11 cellular contexts compared by ENCODE assay signal in the genomic region with DNA sequence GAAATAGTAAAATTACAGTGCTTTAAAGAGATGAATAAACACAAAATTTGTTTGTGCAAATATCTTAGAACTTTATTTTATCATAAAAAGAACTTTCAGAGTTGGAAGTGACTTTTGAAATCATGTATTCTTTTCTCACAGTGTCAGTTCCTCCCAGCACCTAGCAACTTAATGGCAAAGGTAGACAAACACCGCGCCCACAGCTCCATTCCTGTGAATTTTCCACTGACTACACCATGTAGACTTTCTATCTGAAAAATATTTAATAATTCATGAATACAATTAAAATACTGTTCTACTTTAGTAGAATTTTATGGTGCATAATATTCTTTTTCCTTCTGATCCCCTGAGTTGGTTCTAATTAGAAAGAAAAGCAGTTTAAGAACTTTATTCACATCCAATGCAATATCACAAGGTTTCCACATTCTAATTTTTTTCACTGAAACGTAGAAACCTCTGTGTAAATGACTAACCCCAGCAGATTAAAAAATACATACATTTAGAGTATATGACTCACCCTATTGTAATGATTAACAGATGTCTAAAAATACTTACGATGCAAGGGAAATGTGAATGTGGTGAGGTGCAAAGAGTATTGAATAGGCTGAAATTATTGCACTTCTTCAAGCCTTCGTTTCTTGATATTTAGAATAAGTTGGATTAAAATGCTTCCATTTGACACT.
DNase-seq lines count a peak whose midpoint lies in the region; ATAC-seq and TF ChIP-seq lines count a peak whose summit lies in the region.
"Had no signal": no experiment of that assay in that cellular context is flagged by ENCODE, and none has a peak within 500 bp of the region (broad histone marks: within the 10 kb centered on the region; RNA-seq: fewer than 3 reads in every experiment).

No MANE protein-coding gene starts in this region.

- H3K27me3 Mint-ChIP-seq in glutamatergic neuron (ENCODE audit: unreplicated experiment), result no peaks in the 10 kb centered on the region
- H3K27me3 Mint-ChIP-seq in effector memory CD8-positive, alpha-beta T cell, result no peaks in the 10 kb centered on the region
- H3K27me3 Mint-ChIP-seq: dendritic cell treated with granulocyte-macrophage colony-stimulating factor and Interleukin-4, amounts not matched to agents 40 ng/mL and 50 ng/mL, for 4 days; memory B cell had no signal

- intact Hi-C loops in left colon (cut with DNase I, micrococcal nuclease), result no loop called here

- H3K4me1 Mint-ChIP-seq in glutamatergic neuron (ENCODE audit: low read depth, unreplicated experiment), result peaks cover 3% of the 10 kb centered on the region
- no peaks in the 10 kb centered on the region for H3K4me1 Mint-ChIP-seq in effector memory CD8-positive, alpha-beta T cell (ENCODE audit: low read depth in 2 of 2)
- H3K4me1 Mint-ChIP-seq: memory B cell, WTC11 had no signal

- DNase-seq in HT1080 (ENCODE audit: low read depth), result peak; percentile 74
- no peak for DNase-seq in left colon
- DNase-seq in activated CD8-positive, alpha-beta memory T cell treated with anti-CD3 and anti-CD28 coated beads for 24 hours, result no peak
- no peak for DNase-seq in glutamatergic neuron
- no peak for DNase-seq in GM03348 (ENCODE audit: low spot score)
- DNase-seq in effector memory CD8-positive, alpha-beta T cell, result no peak

- no peak overlapping the region for H3K4me3 Mint-ChIP-seq in glutamatergic neuron (ENCODE audit: unreplicated experiment)
- no peak overlapping the region for H3K4me3 Mint-ChIP-seq in effector memory CD8-positive, alpha-beta T cell
- H3K4me3 Mint-ChIP-seq: dendritic cell treated with granulocyte-macrophage colony-stimulating factor and Interleukin-4, amounts not matched to agents 40 ng/mL and 50 ng/mL, for 4 days; memory B cell; WTC11 had no signal

- peak; percentile 22 for TF ChIP-seq POLR2A in GM18951 (IDR thresholded peaks at IDR 0.05; ENCODE audit: extremely low read depth, insufficient read depth, insufficient read length)

- in situ Hi-C loops in GM18951 (cut with MboI; ENCODE audit: low sequenced_read_pairs, unreplicated experiment), result no loop called here

- no peak overlapping the region for H3K27ac Mint-ChIP-seq in glutamatergic neuron (ENCODE audit: unreplicated experiment)
- H3K27ac Mint-ChIP-seq in effector memory CD8-positive, alpha-beta T cell, result no peak overlapping the region
- H3K27ac Mint-ChIP-seq: dendritic cell treated with granulocyte-macrophage colony-stimulating factor and Interleukin-4, amounts not matched to agents 40 ng/mL and 50 ng/mL, for 4 days; memory B cell; WTC11 had no signal

- TF ChIP-seq CTCF in glutamatergic neuron (IDR thresholded peaks at IDR 0.05; ENCODE audit: partially characterized antibody, unreplicated experiment), result no peak

- H3K9me3 Mint-ChIP-seq in glutamatergic neuron (ENCODE audit: unreplicated experiment), result no peaks in the 10 kb centered on the region
- no peaks in the 10 kb centered on the region for H3K9me3 Mint-ChIP-seq in effector memory CD8-positive, alpha-beta T cell
- H3K9me3 Mint-ChIP-seq: dendritic cell treated with granulocyte-macrophage colony-stimulating factor and Interleukin-4, amounts not matched to agents 40 ng/mL and 50 ng/mL, for 4 days; WTC11 had no signal

- ATAC-seq in HG02678 (IDR thresholded peaks at IDR 0.05; ENCODE audit: unreplicated experiment) (peak; percentile 85), left colon (peak; percentile 56)
- no peak for ATAC-seq in effector memory CD8-positive, alpha-beta T cell (replicated peaks)
- ATAC-seq: WTC11 had no signal

- no peaks in the 10 kb centered on the region for H3K36me3 Mint-ChIP-seq in glutamatergic neuron (ENCODE audit: unreplicated experiment)
- H3K36me3 Mint-ChIP-seq in effector memory CD8-positive, alpha-beta T cell (ENCODE audit: insufficient read depth), result no peaks in the 10 kb centered on the region
- H3K36me3 Mint-ChIP-seq: memory B cell, WTC11 had no signal
